ENCODE assay signal across 30 cellular contexts in genomic region chr15:94131875-94132274, GRCh38.
DNase-seq lines count a peak whose midpoint lies in the region; ATAC-seq and TF ChIP-seq lines count a peak whose summit lies in the region.
"Had no signal": no experiment of that assay in that cellular context is flagged by ENCODE, and none has a peak within 500 bp of the region (broad histone marks: within the 10 kb centered on the region; RNA-seq: fewer than 3 reads in every experiment).

No MANE protein-coding gene starts in this region.

- no peaks in the 10 kb centered on the region for H4K20me1 ChIP-seq in OCI-LY7 (ENCODE audit: insufficient read depth, low read length)

- no TSS peak for BruUV-seq in OCI-LY7 (replicated peaks; lab: Mats Ljungman, UMichigan)

- CTCF ChIA-PET in OCI-LY7 (lab: Charles Lee; ENCODE audit: unreplicated experiment): no interaction called here

- no peaks in the 10 kb centered on the region for H3K9me3 ChIP-seq in OCI-LY7 (ENCODE audit: low read length)
- H3K9me3 ChIP-seq: stomach had no signal

- no peak overlapping the region for H3K27ac ChIP-seq in OCI-LY7 (ENCODE audit: low read depth, low read length, poor library complexity, severe bottlenecking)
- H3K27ac ChIP-seq: gastroesophageal sphincter, neural progenitor cell, parathyroid adenoma, stomach, transverse colon had no signal

- in situ Hi-C loops in GM13976 (cut with MboI; ENCODE audit: low sequenced_read_pairs, unreplicated experiment): no loop called here

- DNase-seq in AG09319 (ENCODE audit: extremely low read depth, low read depth) (no peak), GM13976 (ENCODE audit: low spot score) (no peak), OCI-LY7 (ENCODE audit: low spot score) (peak; percentile 1), epithelial cell of esophagus (ENCODE audit: low read depth) (peak; percentile 11), T-helper 1 cell (no peak), GOT3 (lab: John Stamatoyannopoulos, UW) (no peak)
- DNase-seq: activated CD4-positive, alpha-beta memory T cell treated with anti-CD3 and anti-CD28 coated beads, Interleukin-2, amount 10 ng/mL, durations not matched to agents 7 days and 5 days; activated CD4-positive, CD25-positive, alpha-beta regulatory T cell treated with anti-CD3 and anti-CD28 coated beads, Interleukin-2, amount 50 U/mL, for 72 hours; anterior cingulate cortex; CD4-positive, CD25-positive, alpha-beta regulatory T cell; H7; hypothalamus; immature natural killer cell; mesendoderm; MV-4-11; NCI-H146; NCI-H446 treated with DMSO at 0.1 percent for 48 hours; SHP77; small intestine; stimulated activated CD8-positive, alpha-beta memory T cell treated with anti-CD3 and anti-CD28 coated beads, Interleukin-4, amount 100 ng/mL, for 48 hours; stomach; transverse colon had no signal

- H3K79me2 ChIP-seq in OCI-LY7 (ENCODE audit: insufficient read depth, low read depth, low read length): no peaks in the 10 kb centered on the region
- H3K79me2 ChIP-seq: parathyroid adenoma had no signal

- H3K9me2 ChIP-seq in OCI-LY7 (ENCODE audit: insufficient read depth, low read length): no peaks in the 10 kb centered on the region

- no peaks in the 10 kb centered on the region for H3K4me1 ChIP-seq in OCI-LY7 (ENCODE audit: insufficient read depth, low read length, poor library complexity, severe bottlenecking)
- H3K4me1 ChIP-seq: gastroesophageal sphincter, neural progenitor cell, parathyroid adenoma, stomach, transverse colon had no signal

- TF ChIP-seq CTCF in AG09319 (IDR thresholded peaks at IDR 0.05; ENCODE audit: low read depth, low read length) (peak; percentile 9), GM13976 (IDR thresholded peaks at IDR 0.05; ENCODE audit: borderline replicate concordance, control extremely low read depth, extremely low read depth, insufficient read depth, missing control alignments) (peak; percentile 3), OCI-LY7 (conservative IDR thresholded peaks at IDR 0.05; ENCODE audit: low read length) (peak; percentile 55; the same call in 1 of the 2 replicates), epithelial cell of esophagus (IDR thresholded peaks at IDR 0.05; ENCODE audit: insufficient read depth, low read depth, low read length, missing control alignments) (no peak)

- intact Hi-C loops in OCI-LY7 (cut with micrococcal nuclease; ENCODE audit: unreplicated experiment): no loop called here

- POLR2A ChIA-PET in OCI-LY7 (lab: Charles Lee): no interaction called here

- ATAC-seq in GM19035 (IDR thresholded peaks at IDR 0.05; ENCODE audit: unreplicated experiment): no peak
- ATAC-seq: activated naive CD4-positive, alpha-beta T cell treated with anti-CD3 and anti-CD28 coated beads, Interleukin-2, amount 50 U/mL, for 72 hours; esophagus mucosa; gastroesophageal sphincter; K562; left lobe of liver had no signal

- no peaks in the 10 kb centered on the region for H3K36me3 ChIP-seq in OCI-LY7 (ENCODE audit: insufficient read depth, low read length)
- H3K36me3 ChIP-seq: gastroesophageal sphincter, neural progenitor cell, stomach, transverse colon had no signal

- no peak overlapping the region for H3K4me3 ChIP-seq in OCI-LY7 (ENCODE audit: low read depth, low read length, poor library complexity, severe bottlenecking)
- no peak overlapping the region for H3K4me3 ChIP-seq in epithelial cell of esophagus (ENCODE audit: low read length)
- H3K4me3 ChIP-seq: gastroesophageal sphincter, K562, neural progenitor cell, stomach, transverse colon had no signal

- no peak overlapping the region for H2AFZ ChIP-seq in OCI-LY7 (ENCODE audit: low read length)
- H2AFZ ChIP-seq: neural progenitor cell, parathyroid adenoma had no signal

- H3K4me2 ChIP-seq in OCI-LY7 (ENCODE audit: low read length): no peak overlapping the region
- H3K4me2 ChIP-seq: neural progenitor cell had no signal

Comparison
In these comparisons a context has a peak if more than half of its experiments do, and no peak if none do; other contexts are left out.
1. DNase-seq: peak in OCI-LY7 (single experiment) and epithelial cell of esophagus (single experiment); none in AG09319 (single experiment), GM13976 (single experiment), T-helper 1 cell (0 of 5) and GOT3 (single experiment).